ENCODE assay signal across 17 cellular contexts in the genomic region with DNA sequence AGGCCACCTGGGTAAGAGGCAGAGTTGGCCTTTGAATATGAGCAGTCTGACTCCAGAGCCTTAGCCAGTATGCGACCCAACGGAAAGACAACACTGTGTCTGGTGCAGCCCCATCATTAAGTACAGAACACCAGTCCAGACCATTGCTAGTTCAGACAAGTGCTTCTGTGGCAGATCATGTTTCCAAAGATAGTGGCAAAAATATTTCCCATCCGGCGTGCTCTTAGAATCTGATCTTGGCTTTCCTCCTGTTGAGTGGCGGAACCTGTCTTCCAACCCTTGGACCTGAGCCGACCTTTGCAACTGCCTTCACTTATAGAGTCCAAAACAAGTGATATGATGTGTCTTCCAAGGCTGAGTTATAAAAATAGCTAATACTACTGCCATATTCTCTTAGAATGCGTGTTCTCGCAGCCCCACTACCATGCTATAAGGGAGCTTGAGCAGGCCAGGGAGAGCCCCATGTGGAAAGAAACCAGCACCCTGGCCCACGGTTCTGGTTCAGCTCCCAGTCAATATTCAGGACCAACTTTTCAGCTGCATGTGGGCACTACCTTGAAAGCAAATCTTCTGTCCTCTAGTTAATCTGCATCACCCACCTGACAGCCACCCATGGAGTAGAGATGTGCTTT.
"Had no signal": no experiment of that assay in that cellular context is flagged by ENCODE, and none has a peak within 500 bp of the region (broad histone marks: within the 10 kb centered on the region; RNA-seq: fewer than 3 reads in every experiment).

No MANE protein-coding gene starts in this region.

- DNase-seq: activated CD4-positive, alpha-beta T cell treated with anti-CD3 and anti-CD28 coated beads for 36 hours; activated CD4-positive, alpha-beta T cell treated with anti-CD3 and anti-CD28 coated beads, Interleukin-2, amount 50 U/mL, for 48 hours; activated gamma-delta T cell; dermis blood vessel endothelial cell; effector memory CD8-positive, alpha-beta T cell; kidney; mesenchymal stem cell; naive thymus-derived CD8-positive, alpha-beta T cell; stimulated activated CD4-positive, alpha-beta T cell treated with anti-CD3 and anti-CD28 coated beads, Interleukin-4, amount 100 ng/mL, for 4 hours; SW 1271; T-helper 2 cell; upper lobe of right lung had no signal

- H3K27ac ChIP-seq: cardiac muscle cell, thoracic aorta, upper lobe of right lung had no signal

- ATAC-seq: activated CD4-positive, alpha-beta T cell treated with anti-CD3 and anti-CD28 coated beads for 36 hours; effector memory CD8-positive, alpha-beta T cell; naive thymus-derived CD8-positive, alpha-beta T cell; sciatic nerve; stimulated activated memory B cell treated with anti-CD40 and anti-IgM and Interleukin-4, amounts not matched to agents 10 μg/mL and 1 μg/mL and 100 μg/mL, for 72 hours; upper lobe of right lung; WTC11 had no signal

- H3K36me3 ChIP-seq: cardiac muscle cell, thoracic aorta, upper lobe of right lung had no signal

- H3K9me3 ChIP-seq: thoracic aorta, upper lobe of right lung had no signal

- H3K27me3 ChIP-seq: cardiac muscle cell, upper lobe of right lung had no signal

- H3K4me3 ChIP-seq: cardiac muscle cell, thoracic aorta, upper lobe of right lung had no signal
